ENCODE assay signal across 16 cellular contexts in genomic region chr21:31711326-31711725, GRCh38. TPM values are rescaled to one million over a fixed set of nuclear protein-coding genes. Genes with fewer than 3 reads are reported as not detected.
DNase-seq lines count a peak whose midpoint lies in the region; ATAC-seq and TF ChIP-seq lines count a peak whose summit lies in the region.
"Had no signal": no experiment of that assay in that cellular context is flagged by ENCODE, and none has a peak within 500 bp of the region (broad histone marks: within the 10 kb centered on the region; RNA-seq: fewer than 3 reads in every experiment).

No MANE protein-coding gene starts in this region.

- peak overlapping the region; percentile 50; the same call in 1 of the 2 replicates for H3K23ac ChIP-seq in IMR-90 (ENCODE audit: low read depth, low read length)
- no peak overlapping the region for H3K23ac ChIP-seq in trophoblast cell (ENCODE audit: low read length)

- peaks cover 45% of the 10 kb centered on the region for H3K4me1 ChIP-seq in CD4-positive, CD25-positive, alpha-beta regulatory T cell (ENCODE audit: control insufficient read depth, insufficient read depth, low read length, poor library complexity, severe bottlenecking)
- peaks cover 12% of the 10 kb centered on the region for H3K4me1 ChIP-seq in IMR-90 (ENCODE audit: control insufficient read depth, insufficient read depth, low read length)
- H3K4me1 ChIP-seq in trophoblast cell (ENCODE audit: control insufficient read depth in 1 of 2, insufficient read depth in 2 of 2, low read length in 2 of 2), result no peaks in the 10 kb centered on the region
- H3K4me1 ChIP-seq in BE2C, result peaks cover 15% of the 10 kb centered on the region
- H3K4me1 ChIP-seq in body of pancreas, result peaks cover 58% of the 10 kb centered on the region

- no peak overlapping the region for H4K91ac ChIP-seq in IMR-90 (ENCODE audit: insufficient read depth, low read depth, low read length)
- no peak overlapping the region for H4K91ac ChIP-seq in trophoblast cell (ENCODE audit: low read depth, low read length)

- peak overlapping the region; percentile 41; the same call in 1 of the 2 replicates for H2BK20ac ChIP-seq in IMR-90 (ENCODE audit: low read depth, low read length)

- peak overlapping the region; percentile 90 for H2BK5ac ChIP-seq in IMR-90 (ENCODE audit: low read depth, low read length, poor library complexity, severe bottlenecking)
- no peak overlapping the region for H2BK5ac ChIP-seq in trophoblast cell (ENCODE audit: low read depth, low read length, poor library complexity)

- H2BK120ac ChIP-seq in IMR-90 (ENCODE audit: low read depth, low read length) (0 out of 2 replicates have a peak overlapping the region, but pooled peaks have one; percentile 26), trophoblast cell (ENCODE audit: insufficient read depth, low read length, poor library complexity) (no peak overlapping the region)

- no peak overlapping the region for H2AK9ac ChIP-seq in IMR-90 (replicated peaks; ENCODE audit: low read depth, low read length, poor library complexity)

- intact Hi-C loops in IMR-90 (cut with micrococcal nuclease) (no loop called here), body of pancreas (cut with DNase I) (no loop called here)

- dilution Hi-C loops in IMR-90 (cut with HindIII; ENCODE audit: low sequenced_read_pairs, unreplicated experiment), result no loop called here

- no peak for DNase-seq in CD4-positive, CD25-positive, alpha-beta regulatory T cell
- DNase-seq in IMR-90 (no peak), chondrocyte (ENCODE audit: low spot score) (no peak), trophoblast cell (peak in 1 of 2 donors; percentile 19), BE2C (no peak), body of pancreas (no peak)
- no peak for DNase-seq in activated naive CD4-positive, alpha-beta T cell treated with Interleukin-2 at 50 U/mL for 16 hours
- DNase-seq: H7, NCI-H1048, NCI-H1417, NCI-H2029 treated with DMSO at 0.1 percent for 48 hours, NCI-H526, PC-9 had no signal

- no peaks in the 10 kb centered on the region for H3K36me3 ChIP-seq in CD4-positive, CD25-positive, alpha-beta regulatory T cell (ENCODE audit: control insufficient read depth, insufficient read depth, low read length)
- H3K36me3 ChIP-seq in IMR-90 (ENCODE audit: control insufficient read depth, insufficient read depth, low read length), result no peaks in the 10 kb centered on the region
- no peaks in the 10 kb centered on the region for H3K36me3 ChIP-seq in trophoblast cell (ENCODE audit: control insufficient read depth in 1 of 2, insufficient read depth in 2 of 2, low read length in 2 of 2)
- H3K36me3 ChIP-seq in BE2C, result no peaks in the 10 kb centered on the region; the same call in 1 of the 2 replicates
- no peaks in the 10 kb centered on the region for H3K36me3 ChIP-seq in body of pancreas (replicated peaks in 1 of 2; ENCODE audit: insufficient read depth in 1 of 2, low read depth in 2 of 2)

- no peaks in the 10 kb centered on the region; the same call in 1 of the 2 replicates for H3K9me1 ChIP-seq in IMR-90 (ENCODE audit: insufficient read depth, low read length)

- CTCF ChIA-PET in IMR-90 (lab: Yijun Ruan, JAX), result no interaction called here

- no peaks in the 10 kb centered on the region for H3K9me3 Mint-ChIP-seq in CD4-positive, CD25-positive, alpha-beta regulatory T cell
- no peaks in the 10 kb centered on the region for H3K9me3 Mint-ChIP-seq in chondrocyte (ENCODE audit: low read depth)

- ATAC-seq in CD4-positive, CD25-positive, alpha-beta regulatory T cell (ENCODE audit: low read depth in 2 of 2), result no peak
- ATAC-seq in IMR-90 (ENCODE audit: low read depth) (no peak), body of pancreas (no peak), HG02870 (IDR thresholded peaks at IDR 0.05; ENCODE audit: unreplicated experiment) (no peak)
- ATAC-seq: Right ventricle myocardium inferior had no signal

- peak overlapping the region in 1 of 4 donors; percentile 8 for H3K4me3 Mint-ChIP-seq in CD4-positive, CD25-positive, alpha-beta regulatory T cell
- no peak overlapping the region for H3K4me3 Mint-ChIP-seq in chondrocyte (ENCODE audit: unreplicated experiment)

- H2BK12ac ChIP-seq in trophoblast cell (ENCODE audit: low read length), result no peak overlapping the region

- H3K4ac ChIP-seq in IMR-90 (ENCODE audit: low read depth, low read length), result peak overlapping the region; percentile 38; the same call in 1 of the 2 replicates
- H3K4ac ChIP-seq in trophoblast cell (ENCODE audit: low read depth, low read length), result peak overlapping the region; percentile 62

- in situ Hi-C loops in IMR-90 (cut with MboI; ENCODE audit: low sequenced_read_pairs), result no loop called here

- no peak overlapping the region for H3K9ac ChIP-seq in IMR-90 (ENCODE audit: low read depth, low read length)
- H3K9ac ChIP-seq in trophoblast cell (ENCODE audit: low read length), result no peak overlapping the region

- H3K4me3 ChIP-seq in CD4-positive, CD25-positive, alpha-beta regulatory T cell (ENCODE audit: low read depth, low read length), result no peak overlapping the region
- H3K4me3 ChIP-seq in IMR-90 (ENCODE audit: insufficient read depth, low read depth, low read length) (no peak overlapping the region), trophoblast cell (ENCODE audit: low read depth, low read length) (no peak overlapping the region), BE2C (ENCODE audit: low read depth, low read length) (no peak overlapping the region), body of pancreas (no peak overlapping the region)
- H3K4me3 ChIP-seq: PC-9 had no signal

- H3K79me2 ChIP-seq in trophoblast cell (ENCODE audit: control insufficient read depth, insufficient read depth, low read length, poor library complexity), result peaks cover 5% of the 10 kb centered on the region

- H3K4me1 Mint-ChIP-seq in CD4-positive, CD25-positive, alpha-beta regulatory T cell, result peaks cover 55 to 97% (median 83%) of the 10 kb centered on the region in 4 donors
- peaks cover 87% of the 10 kb centered on the region for H3K4me1 Mint-ChIP-seq in chondrocyte (ENCODE audit: low read depth)

- H3K27me3 Mint-ChIP-seq in CD4-positive, CD25-positive, alpha-beta regulatory T cell, result no peaks in the 10 kb centered on the region
- no peaks in the 10 kb centered on the region for H3K27me3 Mint-ChIP-seq in chondrocyte (ENCODE audit: low read depth)

- no peaks in the 10 kb centered on the region for H3K27me3 ChIP-seq in CD4-positive, CD25-positive, alpha-beta regulatory T cell (ENCODE audit: control insufficient read depth, insufficient read depth, low read length)
- H3K27me3 ChIP-seq in IMR-90 (ENCODE audit: control insufficient read depth, insufficient read depth, low read length) (no peaks in the 10 kb centered on the region), trophoblast cell (ENCODE audit: insufficient read depth, low read length) (no peaks in the 10 kb centered on the region), BE2C (no peaks in the 10 kb centered on the region), body of pancreas (no peaks in the 10 kb centered on the region)

- TF ChIP-seq CTCF in IMR-90 (conservative IDR thresholded peaks at IDR 0.05; ENCODE audit: low read depth, low read length), result no peak
- TF ChIP-seq CTCF in chondrocyte (IDR thresholded peaks at IDR 0.05), result no peak
- TF ChIP-seq CTCF in BE2C (IDR thresholded peaks at IDR 0.05; ENCODE audit: low read depth, low read length), result no peak
- TF ChIP-seq CTCF in body of pancreas (IDR thresholded peaks at IDR 0.05), result no peak

- H4K8ac ChIP-seq in IMR-90 (ENCODE audit: low read depth in 2 of 2, low read length in 2 of 2) (peak overlapping the region in 1 of 2 experiments; percentile 21; a peak in 2 of 4 replicates), trophoblast cell (ENCODE audit: low read depth, low read length) (no peak overlapping the region)

- H3K4me2 ChIP-seq in IMR-90 (ENCODE audit: low read depth, low read length) (peak overlapping the region; percentile 47; the same call in 1 of the 2 replicates), trophoblast cell (ENCODE audit: low read length) (no peak overlapping the region)
- H3K4me2 ChIP-seq: PC-9 had no signal

- no peak overlapping the region for H3K56ac ChIP-seq in IMR-90 (ENCODE audit: extremely low read depth, insufficient read depth, low read length)

- no TSS peak for BruUV-seq in IMR-90 (replicated peaks; lab: Mats Ljungman, UMichigan)

- H4K5ac ChIP-seq in IMR-90 (ENCODE audit: low read depth, low read length), result peak overlapping the region; percentile 72; the same call in 1 of the 2 replicates

- no peaks in the 10 kb centered on the region for H3K9me3 ChIP-seq in CD4-positive, CD25-positive, alpha-beta regulatory T cell (ENCODE audit: control insufficient read depth in 2 of 2, low read length in 2 of 2)
- H3K9me3 ChIP-seq in IMR-90 (ENCODE audit: control insufficient read depth, insufficient read depth, low read length) (no peaks in the 10 kb centered on the region), trophoblast cell (ENCODE audit: insufficient read depth, low read depth, low read length) (no peaks in the 10 kb centered on the region), BE2C (no peaks in the 10 kb centered on the region), body of pancreas (no peaks in the 10 kb centered on the region)

- H2AK5ac ChIP-seq in IMR-90 (ENCODE audit: low read depth, low read length), result no peak overlapping the region
- H2AK5ac ChIP-seq in trophoblast cell (ENCODE audit: low read length), result no peak overlapping the region

- H2AFZ ChIP-seq in IMR-90 (replicated peaks; ENCODE audit: low read length, poor library complexity) (no peak overlapping the region), trophoblast cell (ENCODE audit: insufficient read depth, low read length, poor library complexity) (no peak overlapping the region)
- H2AFZ ChIP-seq: PC-9 had no signal

- no CpG with 5 or more reads among the region's 1 CpG for WGBS in IMR-90 (ENCODE audit: extremely low coverage in 2 of 2, insufficient read length in 1 of 2), 2 experiments
- no CpG with 5 or more reads among the region's 1 CpG for WGBS in trophoblast cell (ENCODE audit: extremely low coverage, insufficient coverage, insufficient read length)
- WGBS in body of pancreas, 2 donors, result 88 to 96% methylated on average over 1 of the region's 1 CpG

- TF ChIP-seq POLR2A in IMR-90 (IDR thresholded peaks at IDR 0.05; ENCODE audit: low read depth, low read length) (no peak), body of pancreas (IDR thresholded peaks at IDR 0.05) (no peak)

- no peak overlapping the region for H3K27ac ChIP-seq in CD4-positive, CD25-positive, alpha-beta regulatory T cell (ENCODE audit: insufficient read depth, low read length, poor library complexity, severe bottlenecking)
- H3K27ac ChIP-seq in IMR-90 (ENCODE audit: insufficient read depth, low read length) (no peak overlapping the region; the same call in 1 of the 2 replicates), trophoblast cell (ENCODE audit: low read depth, low read length) (no peak overlapping the region), body of pancreas (no peak overlapping the region)
- H3K27ac ChIP-seq: C4-2B, PC-9 had no signal

- no peak overlapping the region for H2BK15ac ChIP-seq in IMR-90 (ENCODE audit: low read depth, low read length)

- H3K18ac ChIP-seq in IMR-90 (ENCODE audit: low read depth, low read length) (peak overlapping the region; percentile 65; the same call in 1 of the 2 replicates), trophoblast cell (ENCODE audit: low read length) (no peak overlapping the region)

- H3K27ac Mint-ChIP-seq in CD4-positive, CD25-positive, alpha-beta regulatory T cell, result peak overlapping the region; percentile 35 to 82 (median 71)
- peak overlapping the region; percentile 84 for H3K27ac Mint-ChIP-seq in chondrocyte (ENCODE audit: unreplicated experiment)

- POLR2A ChIA-PET in IMR-90 (lab: Charles Lee; ENCODE audit: unreplicated experiment), result no interaction called here

- H3K79me1 ChIP-seq in IMR-90 (ENCODE audit: low read depth in 1 of 2, low read length in 2 of 2) (peaks cover 6 to 35% of the 10 kb centered on the region in 2 experiments; a peak in 3 of 4 replicates), trophoblast cell (ENCODE audit: low read length) (no peaks in the 10 kb centered on the region)

- TF ChIP-seq RAD21 in IMR-90 (IDR thresholded peaks at IDR 0.05; ENCODE audit: low read length), result no peak

- peaks cover 62% of the 10 kb centered on the region for H4K20me1 ChIP-seq in IMR-90 (ENCODE audit: insufficient read depth, low read length)

- no peak overlapping the region for H4K12ac ChIP-seq in trophoblast cell (ENCODE audit: low read depth, low read length)

- H3K36me3 Mint-ChIP-seq in CD4-positive, CD25-positive, alpha-beta regulatory T cell, result peaks cover 4% of the 10 kb centered on the region
- H3K36me3 Mint-ChIP-seq in chondrocyte (ENCODE audit: low read depth), result no peaks in the 10 kb centered on the region

- H3K14ac ChIP-seq in IMR-90 (replicated peaks; ENCODE audit: low read depth, low read length) (no peak overlapping the region; the same call in 1 of the 2 replicates), trophoblast cell (ENCODE audit: low read length) (no peak overlapping the region)

RNA-seq across cellular contexts. Expression of gene SCAF4, which starts 20.6 kb away (rescaled TPM):
- 70.9 TPM for total RNA-seq in CD4-positive, CD25-positive, alpha-beta regulatory T cell
- 10 to 100 TPM; 15.8 to 20.6 (median 18.6) TPM for polyA plus RNA-seq in CD4-positive, CD25-positive, alpha-beta regulatory T cell
- total RNA-seq in IMR-90 (2012; rRNA removed), result 2.7 and 5.0 TPM in 2 replicates
- polyA plus RNA-seq in IMR-90 (2012; rRNA removed), result 9.7 and 12.1 TPM in 2 replicates
- 4.5 and 6.3 TPM in 2 replicates for polyA plus RNA-seq in IMR-90 (2012; cell fraction: cytosol; rRNA removed)
- polyA plus RNA-seq in IMR-90 (2012; cell fraction: nucleus; rRNA removed; ENCODE audit: low replicate concordance), result 22.9 and 37.4 TPM in 2 replicates
- total RNA-seq in chondrocyte, result 22.0 to 28.0 TPM (median 23.1 TPM) in 3 replicates
- 27.5 and 27.9 TPM in 2 replicates for polyA plus RNA-seq in trophoblast cell (2013)
- 36.2 TPM for polyA plus RNA-seq in BE2C (2012; ENCODE audit: insufficient read depth, insufficient read length, low read depth)
- 10 to 100 TPM in 1 of 2 donors, 1 to 10 TPM in 1; 9.2 to 11.4 TPM for total RNA-seq in body of pancreas

RNA-seq across cellular contexts. Expression of gene SOD1, which starts 51.8 kb away (rescaled TPM):
- total RNA-seq in CD4-positive, CD25-positive, alpha-beta regulatory T cell, result 164 TPM
- polyA plus RNA-seq in CD4-positive, CD25-positive, alpha-beta regulatory T cell, result 100 to 1,000 TPM; 785 to 914 (median 844) TPM
- total RNA-seq in IMR-90 (2012; rRNA removed) (312 and 470 TPM in 2 replicates), chondrocyte (179 to 238 TPM (median 188 TPM) in 3 replicates), body of pancreas (10 to 100 TPM; 77.6 to 84.7 TPM)
- polyA plus RNA-seq in IMR-90 (2012; rRNA removed), result 357 and 392 TPM in 2 replicates
- 243 and 279 TPM in 2 replicates for polyA plus RNA-seq in IMR-90 (2012; cell fraction: cytosol; rRNA removed)
- polyA plus RNA-seq in IMR-90 (2012; cell fraction: nucleus; rRNA removed; ENCODE audit: low replicate concordance), result 60.6 and 158 TPM in 2 replicates
- polyA plus RNA-seq in trophoblast cell (2013), result 163 and 166 TPM in 2 replicates
- polyA plus RNA-seq in BE2C (2012; ENCODE audit: insufficient read depth, insufficient read length, low read depth), result 341 TPM
